ENCODE assay signal across 8 cellular contexts in genomic region chr15:64844576-64845140, GRCh38. TPM values are rescaled to one million over a fixed set of nuclear protein-coding genes. Genes with fewer than 3 reads are reported as not detected.
DNase-seq lines count a peak whose midpoint lies in the region; ATAC-seq and TF ChIP-seq lines count a peak whose summit lies in the region.

No MANE protein-coding gene starts in this region.

- BruUV-seq in Caco-2 (replicated peaks; lab: Mats Ljungman, UMichigan), result no TSS peak

- peaks cover 39% of the 10 kb centered on the region for H3K4me1 Mint-ChIP-seq in activated T-helper 17 cell treated with anti-CD3 and anti-CD28 coated beads, Interleukin-2, amount 50 U/mL, for 72 hours
- H3K4me1 Mint-ChIP-seq in immature natural killer cell, result peaks cover 80 to 83% of the 10 kb centered on the region in 2 donors
- peaks cover 28% of the 10 kb centered on the region for H3K4me1 Mint-ChIP-seq in Caco-2 (ENCODE audit: low read depth, unreplicated experiment)

- H3K9me3 ChIP-seq in thoracic aorta (no peaks in the 10 kb centered on the region), Caco-2 (no peaks in the 10 kb centered on the region)

- POLR2A ChIA-PET in Caco-2 (lab: Charles Lee), result no interaction called here

- H3K27ac ChIP-seq in thoracic aorta, result peak overlapping the region in 1 of 2 donors; percentile 78

- peak; percentile 12 for DNase-seq in activated CD4-positive, alpha-beta T cell treated with anti-CD3 and anti-CD28 coated beads for 48 hours
- no peak for DNase-seq in activated CD4-positive, alpha-beta T cell treated with anti-CD3 and anti-CD28 coated beads for 1 hour
- DNase-seq in immature natural killer cell (peak in 2 of 3 donors; percentile 43 to 52), thoracic aorta (ENCODE audit: low spot score) (no peak), Caco-2 (no peak)

- H3K36me3 ChIP-seq in thoracic aorta, result peaks cover under 1% of the 10 kb centered on the region
- no peaks in the 10 kb centered on the region for H3K36me3 ChIP-seq in Caco-2 (ENCODE audit: control insufficient read depth, insufficient read depth, low read length)

- intact Hi-C loops in Caco-2 (cut with micrococcal nuclease; ENCODE audit: unreplicated experiment), result loop anchor here (5.0 kb wide), 1 partner anchor 48 kb away; no protein-coding TSS in a partner anchor

- no peak for TF ChIP-seq CTCF in thoracic aorta (IDR thresholded peaks at IDR 0.05)
- TF ChIP-seq CTCF in Caco-2 (IDR thresholded peaks at IDR 0.05; ENCODE audit: insufficient read depth in 1 of 2, low read depth in 1 of 2, low read length in 1 of 2, severe bottlenecking in 1 of 2, unreplicated experiment in 1 of 2), result no peak

- no peaks in the 10 kb centered on the region for H3K9me3 Mint-ChIP-seq in activated T-helper 17 cell treated with anti-CD3 and anti-CD28 coated beads, Interleukin-2, amount 50 U/mL, for 72 hours
- H3K9me3 Mint-ChIP-seq in immature natural killer cell (no peaks in the 10 kb centered on the region), Caco-2 (ENCODE audit: unreplicated experiment) (no peaks in the 10 kb centered on the region)

- peaks cover 72% of the 10 kb centered on the region for H3K36me3 Mint-ChIP-seq in activated T-helper 17 cell treated with anti-CD3 and anti-CD28 coated beads, Interleukin-2, amount 50 U/mL, for 72 hours (ENCODE audit: low read depth)
- H3K36me3 Mint-ChIP-seq in immature natural killer cell (peaks cover 0 to 6% (median 6%) of the 10 kb centered on the region in 3 donors), Caco-2 (ENCODE audit: insufficient read depth, unreplicated experiment) (peaks cover 24% of the 10 kb centered on the region)

- H3K27me3 ChIP-seq in thoracic aorta (replicated peaks; ENCODE audit: insufficient read depth), result no peaks in the 10 kb centered on the region
- no peaks in the 10 kb centered on the region for H3K27me3 ChIP-seq in Caco-2 (replicated peaks; ENCODE audit: control insufficient read depth, insufficient read depth, low read length)

- H3K27me3 Mint-ChIP-seq in activated T-helper 17 cell treated with anti-CD3 and anti-CD28 coated beads, Interleukin-2, amount 50 U/mL, for 72 hours, result no peaks in the 10 kb centered on the region
- H3K27me3 Mint-ChIP-seq in immature natural killer cell (ENCODE audit: low read depth in 3 of 3), result peaks cover 6 to 12% (median 8%) of the 10 kb centered on the region in 3 donors
- no peaks in the 10 kb centered on the region for H3K27me3 Mint-ChIP-seq in Caco-2 (ENCODE audit: insufficient read depth, unreplicated experiment)

- H3K27ac Mint-ChIP-seq in activated T-helper 17 cell treated with anti-CD3 and anti-CD28 coated beads, Interleukin-2, amount 50 U/mL, for 72 hours, result peak overlapping the region; percentile 92
- H3K27ac Mint-ChIP-seq in immature natural killer cell (peak overlapping the region; percentile 85 to 99 (median 94)), Caco-2 (ENCODE audit: unreplicated experiment) (no peak overlapping the region)

- H3K4me3 Mint-ChIP-seq in activated T-helper 17 cell treated with anti-CD3 and anti-CD28 coated beads, Interleukin-2, amount 50 U/mL, for 72 hours, result peak overlapping the region; percentile 97
- H3K4me3 Mint-ChIP-seq in immature natural killer cell, result peak overlapping the region; percentile 91 to 99 (median 94)
- H3K4me3 Mint-ChIP-seq in Caco-2 (ENCODE audit: unreplicated experiment), result no peak overlapping the region

- CTCF ChIA-PET in Caco-2 (lab: Charles Lee), result interaction anchor here (1.9 kb wide), 1 partner anchor 9 kb away, joined by 4 read pairs; no protein-coding TSS in a partner anchor

- peaks cover 27 to 52% of the 10 kb centered on the region in 2 donors for H3K4me1 ChIP-seq in thoracic aorta (ENCODE audit: control insufficient read depth in 1 of 2, low read depth in 2 of 2)
- peaks cover 5% of the 10 kb centered on the region; the same call in 1 of the 2 replicates for H3K4me1 ChIP-seq in Caco-2

- H3K4me3 ChIP-seq in thoracic aorta (peak overlapping the region; percentile 76), Caco-2 (ENCODE audit: low read depth, low read length) (no peak overlapping the region)

- ATAC-seq in activated T-helper 17 cell treated with anti-CD3 and anti-CD28 coated beads, Interleukin-2, amount 50 U/mL, for 72 hours (replicated peaks), result peak; percentile 18
- ATAC-seq in thoracic aorta (ENCODE audit: insufficient number of reproducible peaks, low FRiP score, low read depth), result no peak
- no peak for ATAC-seq in HG02884 (IDR thresholded peaks at IDR 0.05; ENCODE audit: unreplicated experiment)
- ATAC-seq in GM18517 (IDR thresholded peaks at IDR 0.05; ENCODE audit: unreplicated experiment), result no peak

RNA-seq across cellular contexts. Expression of gene PLEKHO2, which starts 2.9 kb away (rescaled TPM):
- total RNA-seq in activated T-helper 17 cell treated with anti-CD3 and anti-CD28 coated beads, Interleukin-2, amount 50 U/mL, for 72 hours, result 10 to 100 TPM; 21.8 to 25.9 TPM
- polyA plus RNA-seq in immature natural killer cell, result 100 to 1,000 TPM in 1 of 3 donors, 10 to 100 TPM in 2; 37.1 to 104 (median 49.3) TPM
- 10 to 100 TPM; 50.0 to 53.8 TPM for total RNA-seq in thoracic aorta
- total RNA-seq in Caco-2 (2022), result 4.5 and 4.9 TPM in 2 replicates

RNA-seq across cellular contexts. Expression of gene PIF1, which starts 19.2 kb away (rescaled TPM):
- total RNA-seq in activated T-helper 17 cell treated with anti-CD3 and anti-CD28 coated beads, Interleukin-2, amount 50 U/mL, for 72 hours, result 10 to 100 TPM; 44.4 to 53.1 TPM
- polyA plus RNA-seq in immature natural killer cell, result 1 to 10 TPM; 1.1 to 2.5 (median 2.1) TPM
- total RNA-seq in thoracic aorta (1 to 10 TPM; 1.1 to 9.0 TPM), Caco-2 (2022) (45.8 and 47.9 TPM in 2 replicates)

Comparison
In these comparisons a context has a peak if more than half of its experiments do, and no peak if none do; other contexts are left out.
1. DNase-seq: peak in activated CD4-positive, alpha-beta T cell treated with anti-CD3 and anti-CD28 coated beads for 48 hours (single experiment) and immature natural killer cell (2 of 3); none in activated CD4-positive, alpha-beta T cell treated with anti-CD3 and anti-CD28 coated beads for 1 hour (single experiment), thoracic aorta (single experiment) and Caco-2 (0 of 2).